8 cellular contexts compared by ENCODE assay signal in the genomic region with DNA sequence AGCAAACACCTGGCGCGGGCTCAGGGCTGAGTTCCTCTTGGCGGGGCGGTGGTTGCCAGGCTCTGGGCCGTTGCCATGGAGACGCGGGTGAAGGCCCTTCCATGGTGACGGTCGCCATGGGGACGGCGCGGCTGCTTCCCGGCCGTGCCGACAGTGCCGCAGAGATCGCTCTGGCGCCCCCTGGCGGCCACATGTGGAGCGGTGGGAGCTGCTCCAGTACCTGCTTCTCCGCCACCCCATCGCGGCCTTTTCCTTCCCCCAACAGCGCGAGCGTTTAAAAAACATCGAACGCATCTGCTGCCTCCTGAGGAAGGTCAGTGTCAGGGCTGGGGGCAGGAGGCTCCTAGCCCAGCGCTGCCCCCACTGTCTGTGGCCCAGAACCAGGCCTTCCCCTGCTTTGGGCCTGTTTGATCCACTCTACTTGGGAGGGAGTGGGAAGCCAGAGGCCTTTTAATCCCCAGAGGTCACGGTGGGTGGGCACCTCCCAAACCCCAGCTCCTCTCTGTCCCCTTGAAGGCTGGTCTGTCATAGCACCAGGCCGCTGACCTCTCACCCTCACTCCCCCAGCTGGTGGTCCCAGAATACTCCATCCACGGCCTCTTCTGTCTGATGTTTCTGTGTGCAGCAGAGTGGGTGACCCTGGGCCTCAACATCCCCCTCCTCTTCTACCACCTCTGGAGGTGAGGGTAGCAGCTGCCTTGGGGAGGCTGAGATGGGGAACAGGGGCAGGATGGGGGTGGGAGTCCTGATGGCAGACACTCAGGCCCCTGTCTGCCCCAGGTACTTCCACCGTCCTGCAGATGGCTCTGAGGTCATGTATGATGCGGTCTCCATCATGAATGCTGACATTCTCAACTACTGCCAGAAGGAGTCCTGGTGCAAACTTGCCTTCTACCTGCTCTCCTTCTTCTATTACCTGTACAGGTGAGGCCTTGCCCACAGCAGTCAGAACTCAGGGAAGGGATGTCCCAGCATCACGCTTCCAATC. TPM values are rescaled to one million over a fixed set of nuclear protein-coding genes. Genes with fewer than 3 reads are reported as not detected.
DNase-seq lines count a peak whose midpoint lies in the region; ATAC-seq, FAIRE-seq and TF ChIP-seq lines count a peak whose summit lies in the region.

No MANE protein-coding gene starts in this region.

- H3K4me3 ChIP-seq in BE2C (ENCODE audit: low read depth, low read length) (no peak overlapping the region), cardiac fibroblast (replicated peaks in 1 of 2; ENCODE audit: low read depth in 2 of 2, low read length in 2 of 2) (no peak overlapping the region), kidney (ENCODE audit: low read length in 2 of 2) (no peak overlapping the region)

- H3K27ac ChIP-seq in kidney (ENCODE audit: low read depth in 2 of 2, low read length in 2 of 2) = no peak overlapping the region

- no peak overlapping the region for H3K9ac ChIP-seq in kidney (ENCODE audit: low read length in 2 of 2)

- H3K4me1 ChIP-seq in BE2C (peaks cover 29% of the 10 kb centered on the region), kidney (ENCODE audit: control insufficient read depth in 1 of 2, insufficient read depth in 1 of 2, low read depth in 1 of 2, low read length in 2 of 2) (peaks cover under 1 to 9% of the 10 kb centered on the region in 2 donors)

- TF ChIP-seq POLR2A in GM19193 (IDR thresholded peaks at IDR 0.05; ENCODE audit: extremely low read depth, insufficient read depth, insufficient read length) = peak; percentile 34

- FAIRE-seq in kidney (lab: Jason Lieb, UNC) = no peak

- no peaks in the 10 kb centered on the region for H3K27me3 ChIP-seq in BE2C

- intact Hi-C loops in kidney (cut with DNase I) = no loop called here

- DNase-seq in BE2C (peak; percentile 100), NCI-H446 (lab: John Stamatoyannopoulos, UW) (peak; percentile 91 to 99), cardiac fibroblast (ENCODE audit: low read depth in 2 of 2) (peak; percentile 96 to 97), kidney (peak; percentile 100)
- peak; percentile 100 for DNase-seq in activated CD4-positive, CD25-positive, alpha-beta regulatory T cell treated with anti-CD3 and anti-CD28 coated beads, Interleukin-2, amount 50 U/mL, for 16 hours (ENCODE audit: low read depth, low spot score)
- DNase-seq in stimulated activated CD4-positive, alpha-beta T cell treated with anti-CD3 and anti-CD28 coated beads, Interleukin-1b, Interleukin-23, amount 100 ng/mL, for 24 hours (ENCODE audit: low read depth in 4 of 4, low spot score in 1 of 4) = peak; percentile 97 to 99 (median 98)

- ATAC-seq in HG03280 (IDR thresholded peaks at IDR 0.05; ENCODE audit: unreplicated experiment) = peak; percentile 82

- H3K36me3 ChIP-seq in BE2C (peaks cover 26% of the 10 kb centered on the region; the same call in 1 of the 2 replicates), kidney (ENCODE audit: control insufficient read depth in 1 of 2, insufficient read depth in 2 of 2, low read length in 2 of 2) (peaks cover 0 to 9% of the 10 kb centered on the region in 2 donors)

- H3K9me3 ChIP-seq in BE2C (no peaks in the 10 kb centered on the region), kidney (ENCODE audit: control insufficient read depth in 1 of 2, low read length in 2 of 2) (no peaks in the 10 kb centered on the region)

- TF ChIP-seq CTCF in BE2C (IDR thresholded peaks at IDR 0.05; ENCODE audit: low read depth, low read length) (peak; percentile 88), cardiac fibroblast (IDR thresholded peaks at IDR 0.05; ENCODE audit: low read depth, low read length) (peak; percentile 97), kidney (IDR thresholded peaks at IDR 0.05; ENCODE audit: borderline replicate concordance, extremely low read depth, insufficient read depth) (peak; percentile 98)

RNA-seq across cellular contexts. Expression of a gene that starts 4.8 kb away (rescaled TPM):
- 8.1 TPM for polyA plus RNA-seq in BE2C (2012; ENCODE audit: insufficient read depth, insufficient read length, low read depth)
- 0.63 TPM for total RNA-seq in kidney
- not detected for polyA plus RNA-seq in kidney (ENCODE audit: insufficient read depth, low read depth, low replicate concordance)

RNA-seq across cellular contexts. Expression of a gene that starts 6.2 kb away (rescaled TPM):
- polyA plus RNA-seq in BE2C (2012; ENCODE audit: insufficient read depth, insufficient read length, low read depth) = 314 TPM
- total RNA-seq in kidney = 92.1 TPM
- 115 TPM for polyA plus RNA-seq in kidney (ENCODE audit: insufficient read depth, low read depth, low replicate concordance)

RNA-seq across cellular contexts. Expression of a gene that starts 8.9 kb away (rescaled TPM):
- polyA plus RNA-seq in BE2C (2012; ENCODE audit: insufficient read depth, insufficient read length, low read depth) = 16.8 TPM
- total RNA-seq in kidney = 0.19 TPM
- not detected for polyA plus RNA-seq in kidney (ENCODE audit: insufficient read depth, low read depth, low replicate concordance)

RNA-seq across cellular contexts. Expression of a gene that starts 14.3 kb away (rescaled TPM):
- 263 TPM for polyA plus RNA-seq in BE2C (2012; ENCODE audit: insufficient read depth, insufficient read length, low read depth)
- total RNA-seq in kidney = 153 TPM
- 197 TPM for polyA plus RNA-seq in kidney (ENCODE audit: insufficient read depth, low read depth, low replicate concordance)

RNA-seq across cellular contexts. Expression of a gene that starts 25.3 kb away (rescaled TPM):
- 79.2 TPM for polyA plus RNA-seq in BE2C (2012; ENCODE audit: insufficient read depth, insufficient read length, low read depth)
- total RNA-seq in kidney = 30.6 TPM
- 16.2 TPM for polyA plus RNA-seq in kidney (ENCODE audit: insufficient read depth, low read depth, low replicate concordance)
